In genomic region chr11:115926090-115926489, GRCh38 we compare ENCODE assay signal across 2 cellular contexts.
TF ChIP-seq lines count a peak whose summit lies in the region.

No MANE protein-coding gene starts in this region.

TF ChIP-seq in HepG2, 621 proteins besides CTCF, POLR2A, EP300 and RAD21:
- TF ChIP-seq MNT (IDR thresholded peaks at IDR 0.05) (peak; percentile 76), ZNF562 (CRISPR knock-in tag; IDR thresholded peaks at IDR 0.05; ENCODE audit: borderline replicate concordance) (no peak), NKX3-1 (CRISPR knock-in tag; IDR thresholded peaks at IDR 0.05) (no peak)

TF ChIP-seq in GM12878, 131 proteins besides CTCF, POLR2A, EP300 and RAD21:
- TF ChIP-seq ZNF687 (IDR thresholded peaks at IDR 0.05), result peak; percentile 65
- peak; percentile 80; the same call in 1 of the 2 replicates for TF ChIP-seq CHD2 (IDR thresholded peaks at IDR 0.05; ENCODE audit: borderline replicate concordance, low read depth, low read length)
- TF ChIP-seq DPF2 (IDR thresholded peaks at IDR 0.05), result no peak
- no peak for TF ChIP-seq SUZ12 (IDR thresholded peaks at IDR 0.05; ENCODE audit: unreplicated experiment)
- TF ChIP-seq POLR2AphosphoS5 (IDR thresholded peaks at IDR 0.05; ENCODE audit: low read length), result peak; percentile 33; the same call in 1 of the 2 replicates
- TF ChIP-seq, protein P1, sequence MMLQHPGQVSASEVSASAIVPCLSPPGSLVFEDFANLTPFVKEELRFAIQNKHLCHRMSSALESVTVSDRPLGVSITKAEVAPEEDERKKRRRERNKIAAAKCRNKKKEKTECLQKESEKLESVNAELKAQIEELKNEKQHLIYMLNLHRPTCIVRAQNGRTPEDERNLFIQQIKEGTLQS (IDR thresholded peaks at IDR 0.05; ENCODE audit: borderline replicate concordance, extremely low read depth, low read depth, low read length), result no peak
- TF ChIP-seq PAX5 (IDR thresholded peaks at IDR 0.05; ENCODE audit: borderline replicate concordance, low read depth, low read length), result no peak
- TF ChIP-seq IRF5 (IDR thresholded peaks at IDR 0.05; ENCODE audit: borderline replicate concordance), result 0 out of 2 replicates have a peak, but pooled peaks have one; percentile 45
- no peak for TF ChIP-seq EGR1 (IDR thresholded peaks at IDR 0.05; ENCODE audit: borderline replicate concordance in 1 of 2, low read depth in 2 of 2, low read length in 2 of 2)
- TF ChIP-seq STAT1 (conservative IDR thresholded peaks at IDR 0.05), result no peak
- no peak for TF ChIP-seq BHLHE40 (IDR thresholded peaks at IDR 0.05; ENCODE audit: borderline replicate concordance in 1 of 2, low read depth in 2 of 2, low read length in 1 of 2)
- peak; percentile 85; the same call in 1 of the 2 replicates for TF ChIP-seq SMAD5 (IDR thresholded peaks at IDR 0.05; ENCODE audit: low read depth)
- no peak for TF ChIP-seq PAX8 (IDR thresholded peaks at IDR 0.05)
- no peak for TF ChIP-seq BMI1 (IDR thresholded peaks at IDR 0.05; ENCODE audit: borderline replicate concordance)
- no peak for TF ChIP-seq RCOR1 (conservative IDR thresholded peaks at IDR 0.05; ENCODE audit: low read depth, low read length)
- TF ChIP-seq CBX3 (IDR thresholded peaks at IDR 0.05; ENCODE audit: borderline replicate concordance, low read depth), result no peak
- no peak for TF ChIP-seq RAD51 (IDR thresholded peaks at IDR 0.05)
- TF ChIP-seq BRCA1 (IDR thresholded peaks at IDR 0.05; ENCODE audit: low read depth, low read length), result peak; percentile 52; the same call in 1 of the 2 replicates
- TF ChIP-seq, protein P2, sequence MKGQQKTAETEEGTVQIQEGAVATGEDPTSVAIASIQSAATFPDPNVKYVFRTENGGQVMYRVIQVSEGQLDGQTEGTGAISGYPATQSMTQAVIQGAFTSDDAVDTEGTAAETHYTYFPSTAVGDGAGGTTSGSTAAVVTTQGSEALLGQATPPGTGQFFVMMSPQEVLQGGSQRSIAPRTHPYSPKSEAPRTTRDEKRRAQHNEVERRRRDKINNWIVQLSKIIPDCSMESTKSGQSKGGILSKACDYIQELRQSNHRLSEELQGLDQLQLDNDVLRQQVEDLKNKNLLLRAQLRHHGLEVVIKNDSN (IDR thresholded peaks at IDR 0.05; ENCODE audit: borderline replicate concordance, extremely low read length, insufficient read depth, low read depth, low read length), result no peak
- TF ChIP-seq SREBF2 (IDR thresholded peaks at IDR 0.05; ENCODE audit: low read length), result no peak
- TF ChIP-seq, protein P3, sequence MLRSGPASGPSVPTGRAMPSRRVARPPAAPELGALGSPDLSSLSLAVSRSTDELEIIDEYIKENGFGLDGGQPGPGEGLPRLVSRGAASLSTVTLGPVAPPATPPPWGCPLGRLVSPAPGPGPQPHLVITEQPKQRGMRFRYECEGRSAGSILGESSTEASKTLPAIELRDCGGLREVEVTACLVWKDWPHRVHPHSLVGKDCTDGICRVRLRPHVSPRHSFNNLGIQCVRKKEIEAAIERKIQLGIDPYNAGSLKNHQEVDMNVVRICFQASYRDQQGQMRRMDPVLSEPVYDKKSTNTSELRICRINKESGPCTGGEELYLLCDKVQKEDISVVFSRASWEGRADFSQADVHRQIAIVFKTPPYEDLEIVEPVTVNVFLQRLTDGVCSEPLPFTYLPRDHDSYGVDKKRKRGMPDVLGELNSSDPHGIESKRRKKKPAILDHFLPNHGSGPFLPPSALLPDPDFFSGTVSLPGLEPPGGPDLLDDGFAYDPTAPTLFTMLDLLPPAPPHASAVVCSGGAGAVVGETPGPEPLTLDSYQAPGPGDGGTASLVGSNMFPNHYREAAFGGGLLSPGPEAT (IDR thresholded peaks at IDR 0.05; ENCODE audit: low read depth), result no peak
- no peak for TF ChIP-seq GABPA (IDR thresholded peaks at IDR 0.05; ENCODE audit: low read depth)
